In the genomic region with DNA sequence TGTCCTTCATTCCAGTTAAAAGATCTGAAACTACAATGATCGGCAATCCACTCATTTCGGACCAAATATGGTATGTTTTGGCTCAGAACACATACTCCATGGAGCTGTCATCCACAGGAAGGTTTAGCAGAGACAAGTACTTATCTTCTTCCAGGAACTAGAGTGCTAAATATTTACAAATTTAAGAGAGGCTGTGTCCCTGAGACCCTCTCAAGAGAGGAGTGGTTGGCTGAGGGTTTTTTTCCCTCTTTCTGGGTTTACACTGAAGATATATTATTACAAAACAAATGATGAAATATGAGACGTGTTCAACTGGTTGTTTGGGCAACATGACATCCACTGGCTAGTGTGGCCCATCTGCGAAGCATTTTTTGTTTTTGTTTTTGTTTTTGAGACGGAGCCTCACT, we compare ENCODE assay signal across 17 cellular contexts. TPM values are rescaled to one million over a fixed set of nuclear protein-coding genes. Genes with fewer than 3 reads are reported as not detected.
A peak's percentile ranks its signal among the peaks of the same experiment; 100 is the strongest.
DNase-seq lines count a peak whose midpoint lies in the region; ATAC-seq and TF ChIP-seq lines count a peak whose summit lies in the region.
"Had no signal": no experiment of that assay in that cellular context is flagged by ENCODE, and none has a peak within 500 bp of the region (broad histone marks: within the 10 kb centered on the region; RNA-seq: fewer than 3 reads in every experiment).

No MANE protein-coding gene starts in this region.

- H3K4me1 ChIP-seq in PC-9 (replicated peaks; ENCODE audit: insufficient read depth) (no peaks in the 10 kb centered on the region), stomach (peaks cover 0 to 8% (median 0%) of the 10 kb centered on the region in 4 donors)

- H3K36me3 ChIP-seq in PC-9 (ENCODE audit: low read depth) (no peaks in the 10 kb centered on the region), stomach (no peaks in the 10 kb centered on the region)
- H3K36me3 ChIP-seq: BLaER1, heart right ventricle had no signal

- H3K27me3 ChIP-seq in PC-9 (ENCODE audit: insufficient read depth, low read depth) (no peaks in the 10 kb centered on the region), stomach (no peaks in the 10 kb centered on the region)
- H3K27me3 ChIP-seq: BLaER1, heart right ventricle had no signal

- DNase-seq in NCI-H1417 (lab: John Stamatoyannopoulos, UW), result peak in 2 of 3 experiments; percentile 0 to 12
- DNase-seq in NCI-H1417 treated with DMSO at 0.1 percent for 48 hours (lab: John Stamatoyannopoulos, UW), result no peak
- no peak for DNase-seq in PC-9
- peak; percentile 31 for DNase-seq in hepatic stellate cell (ENCODE audit: low spot score)
- DNase-seq in stomach, result no peak
- no peak for DNase-seq in activated CD8-positive, alpha-beta memory T cell treated with anti-CD3 and anti-CD28 coated beads, Interleukin-2, amount 50 U/mL, for 4 hours
- DNase-seq: 8988T; erythroblast; heart right ventricle; naive thymus-derived CD8-positive, alpha-beta T cell; NCI-H1694 treated with DMSO at 0.1 percent for 48 hours; NCI-H524 treated with DMSO at 0.1 percent for 48 hours; posterior cingulate gyrus had no signal

- no peaks in the 10 kb centered on the region for H3K79me2 ChIP-seq in PC-9 (ENCODE audit: low read depth)

- POLR2A ChIA-PET in PC-9 (lab: Charles Lee; ENCODE audit: unreplicated experiment), result interaction anchor here (0.6 kb wide), 1 partner anchor 191 kb away, joined by 6 read pairs; no protein-coding TSS in a partner anchor

- H3K9me3 ChIP-seq in PC-9 (ENCODE audit: insufficient read depth, low read depth), result peaks cover 1% of the 10 kb centered on the region
- no peaks in the 10 kb centered on the region for H3K9me3 ChIP-seq in stomach

- no peak for TF ChIP-seq EP300 in stomach (IDR thresholded peaks at IDR 0.05)

- H4K20me1 ChIP-seq in PC-9 (ENCODE audit: insufficient read depth), result no peaks in the 10 kb centered on the region
- H4K20me1 ChIP-seq: BLaER1 had no signal

- H3K4me3 ChIP-seq in PC-9 (no peak overlapping the region), stomach (no peak overlapping the region)
- H3K4me3 ChIP-seq: BLaER1, heart right ventricle had no signal

- no peak overlapping the region; the same call in 1 of the 2 replicates for H2AFZ ChIP-seq in PC-9

- CTCF ChIA-PET in PC-9 (lab: Charles Lee), result no interaction called here

- intact Hi-C loops in PC-9 (cut with micrococcal nuclease; ENCODE audit: unreplicated experiment) (loop anchor here (5.0 kb wide), 1 partner anchor 118 kb away; no protein-coding TSS in a partner anchor), stomach (cut with DNase I; ENCODE audit: low total_unique reads) (no loop called here)

- TF ChIP-seq CTCF in PC-9 (conservative IDR thresholded peaks at IDR 0.05), result no peak
- TF ChIP-seq CTCF in stomach (IDR thresholded peaks at IDR 0.05), result no peak

- no TSS peak for BruUV-seq in PC-9 (replicated peaks; lab: Mats Ljungman, UMichigan)

- no peaks in the 10 kb centered on the region for H3K9me2 ChIP-seq in PC-9 (ENCODE audit: insufficient read depth)

- no peak for TF ChIP-seq POLR2A in stomach (IDR thresholded peaks at IDR 0.05)

- 0 out of 2 replicates have a peak overlapping the region, but pooled peaks have one; percentile 19 for H3K4me2 ChIP-seq in PC-9
- H3K4me2 ChIP-seq: BLaER1 had no signal

- H3K27ac ChIP-seq in PC-9, result no peak overlapping the region
- H3K27ac ChIP-seq in stomach, result peak overlapping the region in 4 of 5 donors; percentile 37 to 62 (median 48)
- H3K27ac ChIP-seq: BLaER1, heart right ventricle had no signal

- ATAC-seq in HG03159 (IDR thresholded peaks at IDR 0.05; ENCODE audit: unreplicated experiment) (no peak), GM18511 (IDR thresholded peaks at IDR 0.05; ENCODE audit: unreplicated experiment) (no peak)
- ATAC-seq: activated CD4-positive, CD25-positive, alpha-beta regulatory T cell treated with anti-CD3 and anti-CD28 coated beads, Interleukin-2, amount 50 U/mL, for 24 hours; naive thymus-derived CD8-positive, alpha-beta T cell had no signal

- peaks cover 8% of the 10 kb centered on the region for H3F3A ChIP-seq in PC-9 (ENCODE audit: insufficient read depth, low read depth)

- 55 to 67% (median 63%) methylated on average over 5 of the region's 5 CpGs for WGBS in stomach, 5 donors

RNA-seq across cellular contexts. Expression of a gene that starts 25.9 kb away (rescaled TPM):
- not detected in 2 replicates for total RNA-seq in PC-9 (2021)
- total RNA-seq in stomach, result 100 to 1,000 TPM in 1 of 5 donors, 10 to 100 TPM in 4; 85.5 to 214 (median 95.1) TPM
- polyA plus RNA-seq in stomach, result 10 to 100 TPM; 21.4 to 32.7 (median 21.6) TPM
- polyA plus RNA-seq: naive thymus-derived CD8-positive, alpha-beta T cell had no signal

RNA-seq across cellular contexts. Expression of a gene that starts 51.6 kb away (rescaled TPM):
- total RNA-seq in PC-9 (2021) (not detected in 2 replicates), stomach (10 to 100 TPM; 11.6 to 64.8 (median 15.8) TPM)
- polyA plus RNA-seq in stomach, result 1 to 10 TPM; 2.9 to 7.5 (median 7.3) TPM

Comparison
In these comparisons a context has a peak if more than half of its experiments do, and no peak if none do; other contexts are left out.
1. DNase-seq: peak in NCI-H1417 (2 of 3) and hepatic stellate cell (single experiment); none in NCI-H1417 treated with DMSO at 0.1 percent for 48 hours (single experiment), PC-9 (0 of 2), stomach (single experiment) and activated CD8-positive, alpha-beta memory T cell treated with anti-CD3 and anti-CD28 coated beads, Interleukin-2, amount 50 U/mL, for 4 hours (single experiment).
2. RNA of a gene that starts 25.9 kb away (total RNA-seq): 85.5 to 214 TPM in stomach; not detected in PC-9; every median in the first group is over 10 times any median in the second.
3. RNA of a gene that starts 51.6 kb away (total RNA-seq): 11.6 to 64.8 TPM in stomach; not detected in PC-9; every median in the first group is over 10 times any median in the second.